19 cellular contexts compared by ENCODE assay signal in the genomic region with DNA sequence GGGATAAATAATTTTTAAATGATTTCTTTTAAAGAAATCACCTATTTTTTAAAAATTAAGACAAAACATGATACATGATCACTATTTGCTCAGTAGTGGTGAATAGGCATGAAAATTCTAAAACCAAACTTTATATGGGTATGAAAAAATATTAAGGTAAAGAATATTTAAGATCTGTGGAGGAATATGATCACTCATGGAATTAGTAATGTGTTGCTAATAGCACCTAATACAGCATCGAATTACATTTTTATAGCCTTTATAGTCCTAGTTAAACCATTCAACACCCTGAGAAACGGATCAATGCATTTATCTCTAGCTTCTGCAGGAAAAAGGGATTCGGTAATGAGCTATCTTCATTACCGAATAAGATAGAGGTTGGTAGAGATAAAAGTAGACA.
A peak's percentile ranks its signal among the peaks of the same experiment; 100 is the strongest.
DNase-seq lines count a peak whose midpoint lies in the region; ATAC-seq, FAIRE-seq and TF ChIP-seq lines count a peak whose summit lies in the region.
"Had no signal": no experiment of that assay in that cellular context is flagged by ENCODE, and none has a peak within 500 bp of the region (broad histone marks: within the 10 kb centered on the region; RNA-seq: fewer than 3 reads in every experiment).

No MANE protein-coding gene starts in this region.

- 41% methylated on average over 4 of the region's 4 CpGs for WGBS in A549 (ENCODE audit: missing lambda C conversion rate)

- no peak overlapping the region for H3K4me3 ChIP-seq in A549
- no peak overlapping the region for H3K4me3 ChIP-seq in OCI-LY3 (ENCODE audit: low read length)
- no peak overlapping the region for H3K4me3 ChIP-seq in bronchial epithelial cell (ENCODE audit: low read depth, low read length)
- H3K4me3 ChIP-seq: GM23248 had no signal

- H3K9ac ChIP-seq in OCI-LY3 (ENCODE audit: low read length), result no peak overlapping the region
- H3K9ac ChIP-seq: GM23248 had no signal

- H3K27ac ChIP-seq in A549, result no peak overlapping the region
- H3K27ac ChIP-seq in OCI-LY3 (ENCODE audit: low read length), result no peak overlapping the region
- H3K27ac ChIP-seq: GM23248 had no signal

- no peak for FAIRE-seq in A549 (lab: Jason Lieb, UNC)
- FAIRE-seq in bronchial epithelial cell (lab: Jason Lieb, UNC), result no peak
- FAIRE-seq: G401.6, GM12892, GM19239 had no signal

- no peak for ATAC-seq in A549
- no peak for ATAC-seq in GM18519 (IDR thresholded peaks at IDR 0.05; ENCODE audit: low FRiP score, unreplicated experiment)
- ATAC-seq: HCT116 had no signal

- TF ChIP-seq RAD21 in A549 (conservative IDR thresholded peaks at IDR 0.05 in 1 of 2, IDR thresholded peaks at IDR 0.05 in 1 of 2), result no peak

- no peak overlapping the region for H3K4me2 ChIP-seq in A549
- H3K4me2 ChIP-seq in OCI-LY3 (ENCODE audit: low read length), result peak overlapping the region; percentile 34

- H3K79me2 ChIP-seq in OCI-LY3 (ENCODE audit: low read length), result no peaks in the 10 kb centered on the region

- no peak for TF ChIP-seq EP300 in A549 (IDR thresholded peaks at IDR 0.05)

- H3K4me1 ChIP-seq in A549, result no peaks in the 10 kb centered on the region
- peaks cover 37% of the 10 kb centered on the region for H3K4me1 ChIP-seq in OCI-LY3 (ENCODE audit: low read length)

- TF ChIP-seq CTCF in A549 (IDR thresholded peaks at IDR 0.05), result no peak
- TF ChIP-seq CTCF in OCI-LY3 (IDR thresholded peaks at IDR 0.05; ENCODE audit: low read depth, low read length), result no peak
- no peak for TF ChIP-seq CTCF in bronchial epithelial cell (IDR thresholded peaks at IDR 0.05; ENCODE audit: insufficient read depth, low read length, severe bottlenecking)

- no peaks in the 10 kb centered on the region for H3K9me3 ChIP-seq in A549
- H3K9me3 ChIP-seq in OCI-LY3 (ENCODE audit: insufficient read depth, low read length), result no peaks in the 10 kb centered on the region

- POLR2A ChIA-PET in A549 (lab: Yijun Ruan, JAX), result no interaction called here

- no peak for DNase-seq in A549 (ENCODE audit: low read depth in 1 of 2, low spot score in 1 of 2)
- DNase-seq in bronchial epithelial cell (ENCODE audit: low read depth), result peak; percentile 55
- DNase-seq in NCI-H146 treated with DMSO at 0.1 percent for 48 hours (lab: John Stamatoyannopoulos, UW; ENCODE audit: unreplicated experiment), result no peak
- DNase-seq in activated effector memory CD4-positive, alpha-beta T cell treated with Interleukin-2 at 50 U/mL for 16 hours, result no peak
- DNase-seq: 8988T; C1 segment of cervical spinal cord; Calu3; CD4-positive, alpha-beta memory T cell; COR-L47; DMS53; DND-41; GM23248; H9 had no signal

- H2AFZ ChIP-seq in OCI-LY3 (ENCODE audit: low read depth, low read length), result no peak overlapping the region
- H2AFZ ChIP-seq: GM23248 had no signal

- H3K36me3 ChIP-seq in OCI-LY3 (replicated peaks; ENCODE audit: low read depth, low read length), result no peaks in the 10 kb centered on the region
- H3K36me3 ChIP-seq in bronchial epithelial cell (ENCODE audit: control insufficient read depth, insufficient read depth, low read length), result no peaks in the 10 kb centered on the region

- CTCF ChIA-PET in A549 (lab: Yijun Ruan, JAX), result no interaction called here

- H3K27me3 ChIP-seq in OCI-LY3 (ENCODE audit: low read depth, low read length) (no peaks in the 10 kb centered on the region), bronchial epithelial cell (ENCODE audit: control insufficient read depth, insufficient read depth, low read length) (no peaks in the 10 kb centered on the region)

- H4K20me1 ChIP-seq in OCI-LY3 (ENCODE audit: insufficient read depth, low read length), result no peaks in the 10 kb centered on the region

- TF ChIP-seq POLR2A in A549 (IDR thresholded peaks at IDR 0.05; ENCODE audit: low read length), result no peak

TF ChIP-seq in A549, 52 proteins besides CTCF, POLR2A, EP300 and RAD21:
- TF ChIP-seq, protein P1, sequence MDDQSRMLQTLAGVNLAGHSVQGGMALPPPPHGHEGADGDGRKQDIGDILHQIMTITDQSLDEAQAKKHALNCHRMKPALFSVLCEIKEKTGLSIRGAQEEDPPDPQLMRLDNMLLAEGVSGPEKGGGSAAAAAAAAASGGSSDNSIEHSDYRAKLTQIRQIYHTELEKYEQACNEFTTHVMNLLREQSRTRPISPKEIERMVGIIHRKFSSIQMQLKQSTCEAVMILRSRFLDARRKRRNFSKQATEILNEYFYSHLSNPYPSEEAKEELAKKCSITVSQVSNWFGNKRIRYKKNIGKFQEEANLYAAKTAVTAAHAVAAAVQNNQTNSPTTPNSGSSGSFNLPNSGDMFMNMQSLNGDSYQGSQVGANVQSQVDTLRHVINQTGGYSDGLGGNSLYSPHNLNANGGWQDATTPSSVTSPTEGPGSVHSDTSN (IDR thresholded peaks at IDR 0.05), result no peak
- TF ChIP-seq ESRRA (IDR thresholded peaks at IDR 0.05; ENCODE audit: borderline replicate concordance, low read length) (no peak), PHF8 (IDR thresholded peaks at IDR 0.05; ENCODE audit: borderline replicate concordance, low read depth) (no peak), KDM1A (IDR thresholded peaks at IDR 0.05; ENCODE audit: low read depth) (no peak), MAFK (IDR thresholded peaks at IDR 0.05; ENCODE audit: partially characterized antibody) (peak; percentile 59)
- TF ChIP-seq, protein P2, sequence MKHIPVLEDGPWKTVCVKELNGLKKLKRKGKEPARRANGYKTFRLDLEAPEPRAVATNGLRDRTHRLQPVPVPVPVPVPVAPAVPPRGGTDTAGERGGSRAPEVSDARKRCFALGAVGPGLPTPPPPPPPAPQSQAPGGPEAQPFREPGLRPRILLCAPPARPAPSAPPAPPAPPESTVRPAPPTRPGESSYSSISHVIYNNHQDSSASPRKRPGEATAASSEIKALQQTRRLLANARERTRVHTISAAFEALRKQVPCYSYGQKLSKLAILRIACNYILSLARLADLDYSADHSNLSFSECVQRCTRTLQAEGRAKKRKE (CRISPR knock-in tag; IDR thresholded peaks at IDR 0.05; ENCODE audit: low read depth), result no peak
